8 cellular contexts compared by ENCODE assay signal in genomic region chr17:28371245-28372202, GRCh38. TPM values are rescaled to one million over a fixed set of nuclear protein-coding genes. Genes with fewer than 3 reads are reported as not detected.
DNase-seq lines count a peak whose midpoint lies in the region; ATAC-seq lines count a peak whose summit lies in the region.

Gene SARM1, plus strand, starts transcription at chr17:28371694. Its CDS starts 339 bp downstream, at chr17:28372033.

- H3K27me3 ChIP-seq in duodenal mucosa (ENCODE audit: control insufficient read depth in 1 of 2, insufficient read depth in 2 of 2, low read length in 2 of 2), result peaks cover 19 to 20% of the 10 kb centered on the region in 2 donors

- DNase-seq in NCI-H2081 (lab: John Stamatoyannopoulos, UW) (peak; percentile 79 to 81), NCI-H2081 treated with DMSO at 0.1 percent for 48 hours (lab: John Stamatoyannopoulos, UW) (no peak), NCI-H446 treated with DMSO at 0.1 percent for 48 hours (lab: John Stamatoyannopoulos, UW) (peak; percentile 86), lung microvascular endothelial cell (ENCODE audit: low read depth in 2 of 2) (peak; percentile 54 to 59)
- DNase-seq in activated CD4-positive, alpha-beta memory T cell treated with anti-CD3 and anti-CD28 coated beads, Interleukin-2, amount 10 ng/mL, durations not matched to agents 7 days and 5 days, result peak; percentile 90
- peak; percentile 38 to 73 (median 50) for DNase-seq in stimulated activated CD4-positive, alpha-beta T cell treated with anti-CD3 and anti-CD28 coated beads, TNF-alpha, amount 100 ng/mL, for 1 hour (ENCODE audit: low read depth in 3 of 3, low spot score in 1 of 3)

- H3K9ac ChIP-seq in duodenal mucosa (ENCODE audit: low read depth in 1 of 2, low read length in 2 of 2), result peak within 1 kb of the TSS in 1 of 2 donors; percentile 38

- no peak within 1 kb of the TSS for H3K27ac ChIP-seq in duodenal mucosa (ENCODE audit: low read depth, low read length)

- peak; percentile 64 for ATAC-seq in HG03025 (IDR thresholded peaks at IDR 0.05; ENCODE audit: low FRiP score, unreplicated experiment)

- POLR2A ChIA-PET in activated CD4-positive, alpha-beta memory T cell treated with anti-CD3 and anti-CD28 coated beads, Interleukin-2, amount 10 ng/mL, durations not matched to agents 7 days and 5 days (lab: Charles Lee), result interaction anchor here (0.6 to 7.6 kb wide), 6 partner anchors 9 to 643 kb away, joined by 3 to 80 read pairs (median 13); partner anchors contain the start of genes IFT20, POLDIP2 and TNFAIP1

- peak within 1 kb of the TSS; percentile 77 for H3K27ac Mint-ChIP-seq in activated CD4-positive, alpha-beta memory T cell treated with anti-CD3 and anti-CD28 coated beads, Interleukin-2, amount 10 ng/mL, durations not matched to agents 7 days and 5 days

- H3K27me3 Mint-ChIP-seq in activated CD4-positive, alpha-beta memory T cell treated with anti-CD3 and anti-CD28 coated beads, Interleukin-2, amount 10 ng/mL, durations not matched to agents 7 days and 5 days, result no peaks in the 10 kb centered on the region

- H3K4me1 ChIP-seq in duodenal mucosa (ENCODE audit: control insufficient read depth in 1 of 2, insufficient read depth in 2 of 2, low read length in 2 of 2), result peaks cover 22 to 25% of the 10 kb centered on the region in 2 donors

- no peaks in the 10 kb centered on the region for H3K9me3 Mint-ChIP-seq in activated CD4-positive, alpha-beta memory T cell treated with anti-CD3 and anti-CD28 coated beads, Interleukin-2, amount 10 ng/mL, durations not matched to agents 7 days and 5 days

- H3K9me3 ChIP-seq in duodenal mucosa (ENCODE audit: control insufficient read depth in 1 of 2, low read length in 2 of 2), result no peaks in the 10 kb centered on the region

- no peaks in the 10 kb centered on the region for H3K36me3 ChIP-seq in duodenal mucosa (ENCODE audit: control insufficient read depth in 1 of 2, insufficient read depth in 2 of 2, low read length in 2 of 2)

- CTCF ChIA-PET in activated CD4-positive, alpha-beta memory T cell treated with anti-CD3 and anti-CD28 coated beads, Interleukin-2, amount 10 ng/mL, durations not matched to agents 7 days and 5 days (lab: Charles Lee), result interaction anchor here (0.8 to 1.3 kb wide), 5 partner anchors 10 to 526 kb away, joined by 3 to 4 read pairs (median 4); no protein-coding TSS in a partner anchor

- H3K4me1 Mint-ChIP-seq in activated CD4-positive, alpha-beta memory T cell treated with anti-CD3 and anti-CD28 coated beads, Interleukin-2, amount 10 ng/mL, durations not matched to agents 7 days and 5 days, result peaks cover 23% of the 10 kb centered on the region

- peak within 1 kb of the TSS; percentile 61 to 71 for H3K4me3 ChIP-seq in duodenal mucosa (ENCODE audit: low read depth in 1 of 2, low read length in 2 of 2)

- peak within 1 kb of the TSS; percentile 90 for H3K4me3 Mint-ChIP-seq in activated CD4-positive, alpha-beta memory T cell treated with anti-CD3 and anti-CD28 coated beads, Interleukin-2, amount 10 ng/mL, durations not matched to agents 7 days and 5 days

- no peaks in the 10 kb centered on the region for H3K36me3 Mint-ChIP-seq in activated CD4-positive, alpha-beta memory T cell treated with anti-CD3 and anti-CD28 coated beads, Interleukin-2, amount 10 ng/mL, durations not matched to agents 7 days and 5 days (ENCODE audit: low read depth)

RNA-seq across cellular contexts. Expression of gene SARM1, which starts in this region (rescaled TPM):
- 10 to 100 TPM; 17.2 to 17.5 TPM for total RNA-seq in activated CD4-positive, alpha-beta memory T cell treated with anti-CD3 and anti-CD28 coated beads, Interleukin-2, amount 10 ng/mL, durations not matched to agents 7 days and 5 days
- total RNA-seq in lung microvascular endothelial cell, result 1.5 and 2.4 TPM in 2 replicates
